In genomic region chr2:149819356-149819957, GRCh38 we compare ENCODE assay signal across 22 cellular contexts.
"Had no signal": no experiment of that assay in that cellular context is flagged by ENCODE, and none has a peak within 500 bp of the region (broad histone marks: within the 10 kb centered on the region; RNA-seq: fewer than 3 reads in every experiment).

No MANE protein-coding gene starts in this region.

- H3K27me3 Mint-ChIP-seq: activated CD4-positive, alpha-beta memory T cell treated with anti-CD3 and anti-CD28 coated beads, Interleukin-2, amount 10 ng/mL, durations not matched to agents 7 days and 5 days; activated CD8-positive, alpha-beta memory T cell treated with anti-CD3 and anti-CD28 coated beads, Interleukin-2, amount 10 ng/mL, durations not matched to agents 7 days and 5 days had no signal

- H3K9me3 ChIP-seq: body of pancreas, colonic mucosa, right atrium auricular region had no signal

- DNase-seq: activated CD4-positive, alpha-beta memory T cell treated with anti-CD3 and anti-CD28 coated beads, Interleukin-2, amount 10 ng/mL, durations not matched to agents 7 days and 5 days; activated CD4-positive, alpha-beta T cell treated with anti-CD3 and anti-CD28 coated beads for 48 hours; activated CD8-positive, alpha-beta memory T cell treated with anti-CD3 and anti-CD28 coated beads, Interleukin-2, amount 10 ng/mL, durations not matched to agents 7 days and 5 days; activated naive CD4-positive, alpha-beta T cell treated with anti-CD3 and anti-CD28 coated beads for 36 hours; activated T-cell treated with anti-CD3 and anti-CD28 coated beads, Interleukin-2, amount 50 U/mL, for 4 hours; body of pancreas; central memory CD4-positive, alpha-beta T cell; colonic mucosa; endodermal cell; foreskin melanocyte; glutamatergic neuron; hypothalamus; kidney; occipital lobe; posterior cingulate gyrus; stimulated activated CD4-positive, alpha-beta T cell treated with anti-CD3 and anti-CD28 coated beads, Interleukin-12 subunit alpha, Interleukin-12 subunit beta, amount 100 ng/mL, for 4 hours; stimulated activated CD4-positive, alpha-beta T cell treated with anti-CD3 and anti-CD28 coated beads, Interleukin-1b, Interleukin-23, amount 100 ng/mL, for 48 hours; stimulated activated CD8-positive, alpha-beta memory T cell treated with anti-CD3 and anti-CD28 coated beads, Interleukin-4, amount 100 ng/mL, for 48 hours; stimulated activated naive CD4-positive, alpha-beta T cell; T-helper 2 cell had no signal

- H3K4me3 ChIP-seq: body of pancreas, colonic mucosa, right atrium auricular region had no signal

- H3K4me3 Mint-ChIP-seq: activated CD4-positive, alpha-beta memory T cell treated with anti-CD3 and anti-CD28 coated beads, Interleukin-2, amount 10 ng/mL, durations not matched to agents 7 days and 5 days; activated CD8-positive, alpha-beta memory T cell treated with anti-CD3 and anti-CD28 coated beads, Interleukin-2, amount 10 ng/mL, durations not matched to agents 7 days and 5 days; activated naive CD4-positive, alpha-beta T cell treated with anti-CD3 and anti-CD28 coated beads for 36 hours; activated T-cell treated with anti-CD3 and anti-CD28 coated beads, Interleukin-2, amount 50 U/mL, for 4 hours; endodermal cell had no signal

- H3K27ac ChIP-seq: body of pancreas, colonic mucosa, right atrium auricular region had no signal

- H3K9me3 Mint-ChIP-seq: activated CD4-positive, alpha-beta memory T cell treated with anti-CD3 and anti-CD28 coated beads, Interleukin-2, amount 10 ng/mL, durations not matched to agents 7 days and 5 days; endodermal cell had no signal

- H3K27ac Mint-ChIP-seq: activated CD4-positive, alpha-beta memory T cell treated with anti-CD3 and anti-CD28 coated beads, Interleukin-2, amount 10 ng/mL, durations not matched to agents 7 days and 5 days; activated CD8-positive, alpha-beta memory T cell treated with anti-CD3 and anti-CD28 coated beads, Interleukin-2, amount 10 ng/mL, durations not matched to agents 7 days and 5 days; activated naive CD4-positive, alpha-beta T cell treated with anti-CD3 and anti-CD28 coated beads for 36 hours; endodermal cell had no signal

- H3K4me1 ChIP-seq: body of pancreas, colonic mucosa, right atrium auricular region had no signal

- H3K36me3 Mint-ChIP-seq: activated CD8-positive, alpha-beta memory T cell treated with anti-CD3 and anti-CD28 coated beads, Interleukin-2, amount 10 ng/mL, durations not matched to agents 7 days and 5 days had no signal

- H3K36me3 ChIP-seq: colonic mucosa, right atrium auricular region had no signal

- ATAC-seq: activated CD8-positive, alpha-beta memory T cell treated with anti-CD3 and anti-CD28 coated beads, Interleukin-2, amount 10 ng/mL, durations not matched to agents 7 days and 5 days; activated T-cell treated with anti-CD3 and anti-CD28 coated beads, Interleukin-2, amount 50 U/mL, for 4 hours; body of pancreas; left lobe of liver had no signal

- H3K4me1 Mint-ChIP-seq: activated CD4-positive, alpha-beta memory T cell treated with anti-CD3 and anti-CD28 coated beads, Interleukin-2, amount 10 ng/mL, durations not matched to agents 7 days and 5 days; activated CD8-positive, alpha-beta memory T cell treated with anti-CD3 and anti-CD28 coated beads, Interleukin-2, amount 10 ng/mL, durations not matched to agents 7 days and 5 days had no signal

- H3K27me3 ChIP-seq: body of pancreas, colonic mucosa, right atrium auricular region had no signal
